In the genomic region with DNA sequence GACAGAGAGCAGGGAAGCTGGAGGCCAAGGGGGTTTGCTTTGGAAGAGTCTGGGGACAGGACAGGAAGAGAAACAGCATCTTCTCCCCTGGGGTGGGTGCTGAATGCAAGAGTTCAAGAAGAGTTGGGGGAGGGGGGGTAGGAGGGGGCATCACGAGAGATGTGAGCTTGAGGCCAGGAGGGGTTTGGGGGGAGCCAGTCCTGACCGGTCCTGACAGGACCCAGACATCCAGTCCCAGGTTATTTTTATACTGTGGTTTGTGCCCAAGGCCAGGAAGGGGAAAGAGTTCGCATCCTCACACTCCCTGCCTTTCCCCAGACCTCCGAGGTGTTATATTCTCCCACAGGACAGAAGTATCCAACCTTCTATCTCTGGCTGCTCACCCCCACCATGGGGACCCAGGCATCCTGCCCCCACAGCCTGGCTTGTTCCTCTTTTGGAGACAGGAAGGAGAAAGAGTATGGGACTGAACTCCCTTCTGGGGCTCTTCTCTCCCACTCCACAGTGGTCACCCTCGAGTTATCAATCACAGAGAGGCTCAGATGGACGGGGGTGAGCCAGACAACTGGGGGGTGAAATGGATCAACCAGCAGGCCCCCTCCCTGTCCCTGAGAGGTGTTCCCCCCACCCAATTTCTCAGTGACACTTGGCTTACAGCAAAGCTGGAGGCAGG, we compare ENCODE assay signal across 9 cellular contexts. TPM values are rescaled to one million over a fixed set of nuclear protein-coding genes. Genes with fewer than 3 reads are reported as not detected.
DNase-seq lines count a peak whose midpoint lies in the region; ATAC-seq, FAIRE-seq and TF ChIP-seq lines count a peak whose summit lies in the region.
"Had no signal": no experiment of that assay in that cellular context is flagged by ENCODE, and none has a peak within 500 bp of the region (broad histone marks: within the 10 kb centered on the region; RNA-seq: fewer than 3 reads in every experiment).

No MANE protein-coding gene starts in this region.

- peaks cover 28% of the 10 kb centered on the region for H3K4me1 ChIP-seq in GM12878 (ENCODE audit: control insufficient read depth, insufficient read depth, low read length)
- peaks cover 28% of the 10 kb centered on the region for H3K4me1 ChIP-seq in mesodermal cell (ENCODE audit: control insufficient read depth, insufficient read depth, low read length, poor library complexity, severe bottlenecking)
- H3K4me1 ChIP-seq in vagina: peaks cover 67% of the 10 kb centered on the region

- H3K27ac Mint-ChIP-seq in stimulated activated naive CD8-positive, alpha-beta T cell treated with anti-CD3 and anti-CD28 coated beads, Interleukin-15, Interleukin-2, amounts not matched to agents 100 ng/mL and 50 ng/mL, for 24 hours: peak overlapping the region; percentile 82

- H3K36me3 ChIP-seq in GM12878 (ENCODE audit: control insufficient read depth in 2 of 2, insufficient read depth in 2 of 2, low read length in 1 of 2) (peaks cover 2 to 12% of the 10 kb centered on the region in 2 experiments; a peak in 3 of 4 replicates), mesodermal cell (ENCODE audit: control insufficient read depth, insufficient read depth, low read length) (peaks cover 29% of the 10 kb centered on the region), vagina (peaks cover 0 to 18% of the 10 kb centered on the region in 2 donors)

- H3K27me3 ChIP-seq in GM12878 (replicated peaks in 1 of 2; ENCODE audit: control insufficient read depth in 2 of 2, insufficient read depth in 2 of 2, low read length in 1 of 2) (no peaks in the 10 kb centered on the region), vagina (no peaks in the 10 kb centered on the region)

- TF ChIP-seq RAD21 in GM12878 (IDR thresholded peaks at IDR 0.05; ENCODE audit: insufficient read depth, low read depth, low read length): no peak

- CTCF ChIA-PET in GM12878 (lab: Yijun Ruan, JAX): interaction anchor here (0.6 to 5.4 kb wide), 12 partner anchors 21 to 215 kb away, joined by 3 to 37 read pairs (median 4); a partner anchor contains a TSS

- peak overlapping the region; percentile 83 for H3K9ac ChIP-seq in GM12878 (ENCODE audit: control insufficient read depth, insufficient read depth, low read length)

- no peak for TF ChIP-seq CTCF in GM12878 (IDR thresholded peaks at IDR 0.05 in 2 of 3, conservative IDR thresholded peaks at IDR 0.05 in 1 of 3; ENCODE audit: control insufficient read depth in 2 of 3, extremely low read depth in 1 of 3, insufficient read depth in 1 of 3, low read depth in 3 of 3, low read length in 3 of 3)
- TF ChIP-seq CTCF in vagina (IDR thresholded peaks at IDR 0.05): no peak

- RAD21 ChIA-PET in GM12878 (lab: Charles Lee; ENCODE audit: unreplicated experiment): interaction anchor here (0.7 to 1.6 kb wide), 3 partner anchors 40 to 108 kb away, joined by 3 to 8 read pairs (median 3); no protein-coding TSS in a partner anchor

- FAIRE-seq in GM12878 (lab: Jason Lieb, UNC): no peak
- FAIRE-seq: G401.6 had no signal

- POLR2A ChIA-PET in GM12878 (lab: Charles Lee): interaction anchor here (0.5 to 2.2 kb wide), 9 partner anchors 21 to 372 kb away, joined by 3 to 8 read pairs (median 5); a partner anchor contains a TSS

- H3K9me3 ChIP-seq in GM12878 (replicated peaks; ENCODE audit: control insufficient read depth, insufficient read depth, low read length) (no peaks in the 10 kb centered on the region), mesodermal cell (ENCODE audit: control insufficient read depth, low read length) (no peaks in the 10 kb centered on the region), vagina (no peaks in the 10 kb centered on the region)

- peaks cover 59% of the 10 kb centered on the region for H3K79me2 ChIP-seq in GM12878 (ENCODE audit: control insufficient read depth, insufficient read depth, low read length)

- peak overlapping the region; percentile 97 for H3K4me2 ChIP-seq in GM12878 (ENCODE audit: control insufficient read depth, insufficient read depth)

- in situ Hi-C loops in GM12878 (cut with MboI): loop anchor here (10.0 kb wide), 1 partner anchor 379 kb away; a partner anchor contains a TSS

- TF ChIP-seq EP300 in GM12878 (IDR thresholded peaks at IDR 0.05; ENCODE audit: borderline replicate concordance in 1 of 2, control insufficient read depth in 1 of 2, low read depth in 2 of 2, low read length in 2 of 2): no peak

- WGBS in GM12878 (ENCODE audit: insufficient coverage, insufficient replicate concordance, low lambda C conversion rate, missing lambda C conversion rate): 0% methylated on average over 6 of the region's 6 CpGs
- WGBS in mesodermal cell (ENCODE audit: insufficient coverage in 2 of 2), 2 experiments: 31% methylated on average over 3 of the region's 6 CpGs; no CpG with 5 or more reads in 1 of the 2 experiments

- peak overlapping the region; percentile 82 for H3K4me3 Mint-ChIP-seq in stimulated activated naive CD8-positive, alpha-beta T cell treated with anti-CD3 and anti-CD28 coated beads, Interleukin-15, Interleukin-2, amounts not matched to agents 100 ng/mL and 50 ng/mL, for 24 hours

- H3K27me3 Mint-ChIP-seq in stimulated activated naive CD8-positive, alpha-beta T cell treated with anti-CD3 and anti-CD28 coated beads, Interleukin-15, Interleukin-2, amounts not matched to agents 100 ng/mL and 50 ng/mL, for 24 hours: no peaks in the 10 kb centered on the region

- TSS peak; percentile 25 for BruUV-seq in GM12878 (replicated peaks; lab: Mats Ljungman, UMichigan)

- DNase-seq in stimulated activated naive CD8-positive, alpha-beta T cell treated with anti-CD3 and anti-CD28 coated beads, Interleukin-15, Interleukin-2, amounts not matched to agents 100 U/mL and 50 U/mL, for 24 hours: no peak
- DNase-seq in GM12878 (ENCODE audit: low read depth, low spot score) (no peak), vagina (ENCODE audit: extremely low spot score in 2 of 2) (no peak), HuH-7 (ENCODE audit: low spot score) (no peak), KG1 (lab: John Stamatoyannopoulos, UW) (no peak)

- H3K4me1 Mint-ChIP-seq in stimulated activated naive CD8-positive, alpha-beta T cell treated with anti-CD3 and anti-CD28 coated beads, Interleukin-15, Interleukin-2, amounts not matched to agents 100 ng/mL and 50 ng/mL, for 24 hours (ENCODE audit: low read depth): peaks cover 50% of the 10 kb centered on the region

- H3K9me3 Mint-ChIP-seq in stimulated activated naive CD8-positive, alpha-beta T cell treated with anti-CD3 and anti-CD28 coated beads, Interleukin-15, Interleukin-2, amounts not matched to agents 100 ng/mL and 50 ng/mL, for 24 hours: no peaks in the 10 kb centered on the region

- intact Hi-C loops in GM12878 (cut with micrococcal nuclease; ENCODE audit: unreplicated experiment) (loop anchor here (5.0 to 10.0 kb wide), 3 partner anchors 71 to 251 kb away; a partner anchor contains a TSS), vagina (cut with DNase I) (loop anchor here (10.0 kb wide), 1 partner anchor 199 kb away; a partner anchor contains a TSS)

- TF ChIP-seq POLR2A in GM12878 (IDR thresholded peaks at IDR 0.05; ENCODE audit: low read depth, low read length): no peak
- no peak for TF ChIP-seq POLR2A in vagina (IDR thresholded peaks at IDR 0.05)
- no peak for TF ChIP-seq POLR2A in GM18505 (IDR thresholded peaks at IDR 0.05; ENCODE audit: borderline replicate concordance, extremely low read depth, insufficient read depth, insufficient read length)

- SMC1A ChIA-PET in GM12878 (lab: Charles Lee; ENCODE audit: uncharacterized antibody, unreplicated experiment): interaction anchor here (0.9 to 2.7 kb wide), 3 partner anchors 19 to 83 kb away, joined by 4 to 12 read pairs (median 5); no protein-coding TSS in a partner anchor

- H3K4me3 ChIP-seq in GM12878: peak overlapping the region; percentile 99
- peak overlapping the region; percentile 14 for H3K4me3 ChIP-seq in mesodermal cell (ENCODE audit: extremely low read depth, insufficient read depth, low read length, poor library complexity, severe bottlenecking)
- H3K4me3 ChIP-seq in vagina: peak overlapping the region; percentile 88 to 92

- H2AFZ ChIP-seq in GM12878 (ENCODE audit: control insufficient read depth, low read depth, low read length): no peak overlapping the region

- peaks cover 4% of the 10 kb centered on the region; the same call in 1 of the 2 replicates for H4K20me1 ChIP-seq in GM12878 (ENCODE audit: control insufficient read depth, insufficient read depth)

- peak overlapping the region; percentile 68 for H3K27ac ChIP-seq in GM12878 (ENCODE audit: control insufficient read depth, insufficient read depth)
- H3K27ac ChIP-seq in mesodermal cell (ENCODE audit: low read depth, low read length, severe bottlenecking): no peak overlapping the region
- peak overlapping the region; percentile 92 for H3K27ac ChIP-seq in vagina

- no peak for ATAC-seq in stimulated activated naive CD8-positive, alpha-beta T cell treated with anti-CD3 and anti-CD28 coated beads, Interleukin-15, Interleukin-2, amounts not matched to agents 100 U/mL and 50 U/mL, for 24 hours
- no peak for ATAC-seq in GM12878
- ATAC-seq in GM18505 (IDR thresholded peaks at IDR 0.05; ENCODE audit: unreplicated experiment): no peak

- H3K36me3 Mint-ChIP-seq in stimulated activated naive CD8-positive, alpha-beta T cell treated with anti-CD3 and anti-CD28 coated beads, Interleukin-15, Interleukin-2, amounts not matched to agents 100 ng/mL and 50 ng/mL, for 24 hours (ENCODE audit: low read depth): peaks cover 27% of the 10 kb centered on the region

RNA-seq across cellular contexts. Expression of a gene that starts 2.8 kb away (rescaled TPM):
- 37.8 and 39.1 TPM in 2 replicates for total RNA-seq in GM12878 (2013; cell fraction: nucleolus; rRNA removed)
- total RNA-seq in GM12878 (2014; rRNA removed): 33.2 and 39.9 TPM in 2 replicates
- 11.7 and 16.2 TPM in 2 replicates for total RNA-seq in GM12878 (2014; rRNA removed; fragmentation: Illumina TruSeq; extraction: Trizol)
- total RNA-seq in GM12878 (2021): 63.7 and 65.7 TPM in 2 replicates
- 18.1 TPM for polyA plus RNA-seq in GM12878 (2011; ENCODE audit: low read depth)
- 7.3 and 13.8 TPM in 2 replicates for polyA plus RNA-seq in GM12878 (2011; rRNA removed)
- polyA plus RNA-seq in GM12878 (2011; cell fraction: cytosol; rRNA removed): 22.0 and 27.1 TPM in 2 replicates
- 59.8 and 71.4 TPM in 2 replicates for polyA plus RNA-seq in GM12878 (2011; cell fraction: nucleus; rRNA removed)
- 51.5 and 56.1 TPM in 2 replicates for polyA plus RNA-seq in GM12878 (2012)
- polyA plus RNA-seq in GM12878 (2014; fragmentation: Illumina TruSeq; extraction: Trizol): 8.3 and 13.7 TPM in 2 replicates
- polyA plus RNA-seq in GM12878 (2014; fragmentation: Nextera tagmentation; extraction: Ambion mirVana): 1 to 10 TPM in 1 of 2 experiments, under 1 TPM in 1; 0.50 to 1.2 TPM
- 47.8 and 55.6 TPM in 2 replicates for polyA plus RNA-seq in GM12878 (2014; rRNA removed)
- 10 to 100 TPM; 32.6 to 33.3 TPM for polyA plus RNA-seq in GM12878 (2016; fragmentation: Nextera tagmentation; extraction: Ambion mirVana)
- polyA minus RNA-seq in GM12878 (2011; rRNA and poly(A)+ RNA removed): 8.7 and 22.5 TPM in 2 replicates
- polyA minus RNA-seq in GM12878 (2011; cell fraction: cytosol; rRNA and poly(A)+ RNA removed): 21.2 TPM in 2 replicates
- 11.8 and 19.4 TPM in 2 replicates for polyA minus RNA-seq in GM12878 (2011; cell fraction: nucleus; rRNA and poly(A)+ RNA removed)
- polyA plus RNA-seq in mesodermal cell (2013, experiment 1 of 2): 57.9 TPM
- polyA plus RNA-seq in mesodermal cell (2013, experiment 2 of 2): 45.5 TPM
- total RNA-seq in vagina: 34.6 TPM

RNA-seq across cellular contexts. Expression of a gene that starts 7.5 kb away (rescaled TPM):
- total RNA-seq in GM12878 (2013; cell fraction: nucleolus; rRNA removed): 0.10 TPM in 1 of 2 replicates, not detected in the other
- 0.05 and 0.06 TPM in 2 replicates for total RNA-seq in GM12878 (2014; rRNA removed)
- 0.04 and 0.05 TPM in 2 replicates for total RNA-seq in GM12878 (2014; rRNA removed; fragmentation: Illumina TruSeq; extraction: Trizol)
- total RNA-seq in GM12878 (2021): 0.15 and 0.19 TPM in 2 replicates
- 0.07 TPM for polyA plus RNA-seq in GM12878 (2011; ENCODE audit: low read depth)
- polyA plus RNA-seq in GM12878 (2011; rRNA removed): not detected in 2 replicates
- not detected in 2 replicates for polyA plus RNA-seq in GM12878 (2011; cell fraction: cytosol; rRNA removed)
- polyA plus RNA-seq in GM12878 (2011; cell fraction: nucleus; rRNA removed): 0.10 and 0.12 TPM in 2 replicates
- 0.17 and 0.23 TPM in 2 replicates for polyA plus RNA-seq in GM12878 (2012)
- polyA plus RNA-seq in GM12878 (2014; fragmentation: Illumina TruSeq; extraction: Trizol): not detected in 2 replicates
- not detected for polyA plus RNA-seq in GM12878 (2014; fragmentation: Nextera tagmentation; extraction: Ambion mirVana)
- polyA plus RNA-seq in GM12878 (2014; rRNA removed): 0.28 and 0.49 TPM in 2 replicates
- not detected for polyA plus RNA-seq in GM12878 (2016; fragmentation: Nextera tagmentation; extraction: Ambion mirVana)
- polyA minus RNA-seq in GM12878 (2011; rRNA and poly(A)+ RNA removed): not detected in 2 replicates
- polyA minus RNA-seq in GM12878 (2011; cell fraction: cytosol; rRNA and poly(A)+ RNA removed): not detected in 2 replicates
- polyA minus RNA-seq in GM12878 (2011; cell fraction: nucleus; rRNA and poly(A)+ RNA removed): not detected in 2 replicates
- 6.7 TPM for polyA plus RNA-seq in mesodermal cell (2013, experiment 1 of 2)
- 5.7 TPM for polyA plus RNA-seq in mesodermal cell (2013, experiment 2 of 2)
- total RNA-seq in vagina: 3.9 TPM

RNA-seq across cellular contexts. Expression of a gene that starts 12.2 kb away (rescaled TPM):
- total RNA-seq in GM12878 (2013; cell fraction: nucleolus; rRNA removed): 4.9 and 5.0 TPM in 2 replicates
- total RNA-seq in GM12878 (2014; rRNA removed) (0.49 and 1.2 TPM in 2 replicates), GM12878 (2014; rRNA removed; fragmentation: Illumina TruSeq; extraction: Trizol) (0.18 and 0.28 TPM in 2 replicates), GM12878 (2021) (1.1 and 1.5 TPM in 2 replicates), vagina (not detected)
- 0.43 TPM for polyA plus RNA-seq in GM12878 (2011; ENCODE audit: low read depth)
- polyA plus RNA-seq in GM12878 (2011; rRNA removed) (0.65 and 0.81 TPM in 2 replicates), GM12878 (2014; fragmentation: Illumina TruSeq; extraction: Trizol) (0.56 TPM in 1 of 2 replicates, not detected in the other), GM12878 (2014; fragmentation: Nextera tagmentation; extraction: Ambion mirVana) (under 1 TPM; 0.29 TPM), GM12878 (2014; rRNA removed) (0.78 and 1.2 TPM in 2 replicates), GM12878 (2016; fragmentation: Nextera tagmentation; extraction: Ambion mirVana) (under 1 TPM; 0.60 to 0.71 TPM)
- polyA plus RNA-seq in GM12878 (2011; cell fraction: cytosol; rRNA removed): 0.80 and 1.1 TPM in 2 replicates
- 4.4 and 5.2 TPM in 2 replicates for polyA plus RNA-seq in GM12878 (2011; cell fraction: nucleus; rRNA removed)
- polyA plus RNA-seq in GM12878 (2012): 1.3 and 1.6 TPM in 2 replicates
- 0.51 and 2.3 TPM in 2 replicates for polyA minus RNA-seq in GM12878 (2011; rRNA and poly(A)+ RNA removed)
- polyA minus RNA-seq in GM12878 (2011; cell fraction: cytosol; rRNA and poly(A)+ RNA removed): not detected in 2 replicates
- 0.85 TPM in 1 of 2 replicates, not detected in the other for polyA minus RNA-seq in GM12878 (2011; cell fraction: nucleus; rRNA and poly(A)+ RNA removed)
- polyA plus RNA-seq in mesodermal cell (2013, experiment 1 of 2): 2.0 TPM
- polyA plus RNA-seq in mesodermal cell (2013, experiment 2 of 2): 2.2 TPM

RNA-seq across cellular contexts. Expression of a gene that starts 39.9 kb away (rescaled TPM):
- 12.0 and 12.4 TPM in 2 replicates for total RNA-seq in GM12878 (2013; cell fraction: nucleolus; rRNA removed)
- total RNA-seq in GM12878 (2014; rRNA removed) (51.3 and 55.5 TPM in 2 replicates), GM12878 (2014; rRNA removed; fragmentation: Illumina TruSeq; extraction: Trizol) (14.1 and 19.6 TPM in 2 replicates), GM12878 (2021) (58.1 and 61.0 TPM in 2 replicates), vagina (24.6 TPM)
- 6.0 TPM for polyA plus RNA-seq in GM12878 (2011; ENCODE audit: low read depth)
- polyA plus RNA-seq in GM12878 (2011; rRNA removed) (7.9 and 15.2 TPM in 2 replicates), GM12878 (2014; fragmentation: Illumina TruSeq; extraction: Trizol) (0.52 and 5.2 TPM in 2 replicates), GM12878 (2014; fragmentation: Nextera tagmentation; extraction: Ambion mirVana) (1 to 10 TPM; 1.8 to 9.9 TPM), GM12878 (2014; rRNA removed) (62.5 and 70.4 TPM in 2 replicates), GM12878 (2016; fragmentation: Nextera tagmentation; extraction: Ambion mirVana) (10 to 100 TPM in 1 of 2 experiments, 1 to 10 TPM in 1; 4.0 to 56.3 TPM)
- 19.4 and 34.8 TPM in 2 replicates for polyA plus RNA-seq in GM12878 (2011; cell fraction: cytosol; rRNA removed)
- polyA plus RNA-seq in GM12878 (2011; cell fraction: nucleus; rRNA removed): 54.8 and 58.1 TPM in 2 replicates
- polyA plus RNA-seq in GM12878 (2012): 31.2 and 32.0 TPM in 2 replicates
- 2.0 and 4.9 TPM in 2 replicates for polyA minus RNA-seq in GM12878 (2011; rRNA and poly(A)+ RNA removed)
- 6.9 and 9.5 TPM in 2 replicates for polyA minus RNA-seq in GM12878 (2011; cell fraction: cytosol; rRNA and poly(A)+ RNA removed)
- 5.9 and 9.7 TPM in 2 replicates for polyA minus RNA-seq in GM12878 (2011; cell fraction: nucleus; rRNA and poly(A)+ RNA removed)
- 42.0 TPM for polyA plus RNA-seq in mesodermal cell (2013, experiment 1 of 2)
- polyA plus RNA-seq in mesodermal cell (2013, experiment 2 of 2): 34.5 TPM

RNA-seq across cellular contexts. Expression of a gene that starts 46.6 kb away (rescaled TPM):
- 21.3 and 27.2 TPM in 2 replicates for total RNA-seq in GM12878 (2013; cell fraction: nucleolus; rRNA removed)
- total RNA-seq in GM12878 (2014; rRNA removed): 33.8 and 39.6 TPM in 2 replicates
- 22.8 and 26.0 TPM in 2 replicates for total RNA-seq in GM12878 (2014; rRNA removed; fragmentation: Illumina TruSeq; extraction: Trizol)
- 46.0 and 48.0 TPM in 2 replicates for total RNA-seq in GM12878 (2021)
- 17.6 TPM for polyA plus RNA-seq in GM12878 (2011; ENCODE audit: low read depth)
- 9.1 and 16.2 TPM in 2 replicates for polyA plus RNA-seq in GM12878 (2011; rRNA removed)
- polyA plus RNA-seq in GM12878 (2011; cell fraction: cytosol; rRNA removed): 17.2 and 23.4 TPM in 2 replicates
- polyA plus RNA-seq in GM12878 (2011; cell fraction: nucleus; rRNA removed): 33.6 and 46.8 TPM in 2 replicates
- 31.5 and 32.5 TPM in 2 replicates for polyA plus RNA-seq in GM12878 (2012)
- 15.1 and 35.8 TPM in 2 replicates for polyA plus RNA-seq in GM12878 (2014; fragmentation: Illumina TruSeq; extraction: Trizol)
- polyA plus RNA-seq in GM12878 (2014; fragmentation: Nextera tagmentation; extraction: Ambion mirVana): 10 to 100 TPM in 1 of 2 experiments, 1 to 10 TPM in 1; 8.2 to 12.6 TPM
- polyA plus RNA-seq in GM12878 (2014; rRNA removed): 32.3 and 42.0 TPM in 2 replicates
- 10 to 100 TPM; 14.9 to 18.1 TPM for polyA plus RNA-seq in GM12878 (2016; fragmentation: Nextera tagmentation; extraction: Ambion mirVana)
- 23.3 and 38.0 TPM in 2 replicates for polyA minus RNA-seq in GM12878 (2011; rRNA and poly(A)+ RNA removed)
- polyA minus RNA-seq in GM12878 (2011; cell fraction: cytosol; rRNA and poly(A)+ RNA removed): 12.3 and 15.0 TPM in 2 replicates
- 23.2 and 40.4 TPM in 2 replicates for polyA minus RNA-seq in GM12878 (2011; cell fraction: nucleus; rRNA and poly(A)+ RNA removed)
- polyA plus RNA-seq in mesodermal cell (2013, experiment 1 of 2): 26.0 TPM
- 26.0 TPM for polyA plus RNA-seq in mesodermal cell (2013, experiment 2 of 2)
- total RNA-seq in vagina: 38.3 TPM

Comparison
In these comparisons a context has a peak if more than half of its experiments do, and no peak if none do; other contexts are left out.
1. H3K4me3 ChIP-seq: peak in every context shown above with its lines; median percentile 99 in GM12878; 90 in vagina; 14 in mesodermal cell.